9 cellular contexts compared by ENCODE assay signal in genomic region chr19:5036733-5037681, GRCh38.
DNase-seq lines count a peak whose midpoint lies in the region; ATAC-seq and TF ChIP-seq lines count a peak whose summit lies in the region.
"Had no signal": no experiment of that assay in that cellular context is flagged by ENCODE, and none has a peak within 500 bp of the region (broad histone marks: within the 10 kb centered on the region; RNA-seq: fewer than 3 reads in every experiment).

No MANE protein-coding gene starts in this region.

- peaks cover 44% of the 10 kb centered on the region for H3K36me3 ChIP-seq in left ventricle myocardium inferior
- peaks cover 23 to 36% (median 29%) of the 10 kb centered on the region in 3 donors for H3K36me3 ChIP-seq in skeletal muscle tissue (ENCODE audit: control insufficient read depth in 3 of 3, insufficient read depth in 3 of 3, low read length in 3 of 3)

- peak overlapping the region; percentile 36 for H3K4me3 ChIP-seq in left ventricle myocardium inferior
- H3K4me3 ChIP-seq in skeletal muscle tissue (ENCODE audit: low read length in 3 of 3): peak overlapping the region; percentile 30 to 57 (median 49)

- H3K9ac ChIP-seq in skeletal muscle tissue (ENCODE audit: low read depth in 1 of 3, low read length in 3 of 3): peak overlapping the region; percentile 11 to 76 (median 65)

- no peak for ATAC-seq in GM21717 (IDR thresholded peaks at IDR 0.05; ENCODE audit: unreplicated experiment)
- no peak for ATAC-seq in GM19324 (IDR thresholded peaks at IDR 0.05; ENCODE audit: low FRiP score, unreplicated experiment)
- ATAC-seq in activated CD8-positive, alpha-beta T cell treated with anti-CD3 and anti-CD28 coated beads, Interleukin-2, amount 10 ng/mL, durations not matched to agents 7 days and 5 days: no peak

- peaks cover 1% of the 10 kb centered on the region for H3K27me3 Mint-ChIP-seq in HFFc6 (ENCODE audit: insufficient read depth)
- H3K27me3 Mint-ChIP-seq in CD14-positive monocyte (ENCODE audit: low read depth in 3 of 3): peaks cover 0 to 2% (median 1%) of the 10 kb centered on the region in 3 donors
- H3K27me3 Mint-ChIP-seq in activated CD8-positive, alpha-beta T cell treated with anti-CD3 and anti-CD28 coated beads, Interleukin-2, amount 10 ng/mL, durations not matched to agents 7 days and 5 days (ENCODE audit: low read depth): no peaks in the 10 kb centered on the region

- peak; percentile 88 for DNase-seq in HFFc6
- DNase-seq in anterior cingulate cortex (lab: John Stamatoyannopoulos, UW): peak in 53 of 58 donors; percentile 22 to 86 (median 59)
- peak; percentile 52 for DNase-seq in left ventricle myocardium inferior
- no peak for DNase-seq in CD14-positive monocyte (ENCODE audit: low spot score)
- DNase-seq in activated CD8-positive, alpha-beta T cell treated with anti-CD3 and anti-CD28 coated beads, Interleukin-2, amount 10 ng/mL, durations not matched to agents 7 days and 5 days: no peak
- DNase-seq: activated T-cell treated with anti-CD3 and anti-CD28 coated beads, Interleukin-2, amount 50 U/mL, for 1 hour had no signal

- H3K9me3 Mint-ChIP-seq in HFFc6 (no peaks in the 10 kb centered on the region), CD14-positive monocyte (peaks cover 0 to 2% (median 0%) of the 10 kb centered on the region in 7 donors)
- no peaks in the 10 kb centered on the region for H3K9me3 Mint-ChIP-seq in activated CD8-positive, alpha-beta T cell treated with anti-CD3 and anti-CD28 coated beads, Interleukin-2, amount 10 ng/mL, durations not matched to agents 7 days and 5 days (ENCODE audit: insufficient read depth)

- no peaks in the 10 kb centered on the region for H3K9me3 ChIP-seq in left ventricle myocardium inferior (replicated peaks)
- H3K9me3 ChIP-seq in skeletal muscle tissue (ENCODE audit: control insufficient read depth in 3 of 3, low read length in 3 of 3): no peaks in the 10 kb centered on the region

- no peaks in the 10 kb centered on the region for H3K27me3 ChIP-seq in left ventricle myocardium inferior (ENCODE audit: low read depth)
- H3K27me3 ChIP-seq in skeletal muscle tissue (ENCODE audit: control insufficient read depth in 3 of 3, insufficient read depth in 3 of 3, low read length in 3 of 3): no peaks in the 10 kb centered on the region

- H3K27ac ChIP-seq in left ventricle myocardium inferior (replicated peaks) (peak overlapping the region; percentile 50), skeletal muscle tissue (ENCODE audit: low read depth, low read length) (peak overlapping the region; percentile 64)

- peaks cover 62% of the 10 kb centered on the region for H3K4me1 ChIP-seq in left ventricle myocardium inferior
- peaks cover 41 to 64% (median 54%) of the 10 kb centered on the region in 3 donors for H3K4me1 ChIP-seq in skeletal muscle tissue (ENCODE audit: control insufficient read depth in 3 of 3, insufficient read depth in 3 of 3, low read length in 3 of 3)

- intact Hi-C loops in left ventricle myocardium inferior (cut with micrococcal nuclease): no loop called here
- intact Hi-C loops in CD14-positive monocyte (cut with micrococcal nuclease): no loop called here

- H3K4me1 Mint-ChIP-seq in HFFc6 (ENCODE audit: low read depth) (peaks cover 25% of the 10 kb centered on the region), CD14-positive monocyte (peaks cover 8% of the 10 kb centered on the region)
- peaks cover 2% of the 10 kb centered on the region for H3K4me1 Mint-ChIP-seq in activated CD8-positive, alpha-beta T cell treated with anti-CD3 and anti-CD28 coated beads, Interleukin-2, amount 10 ng/mL, durations not matched to agents 7 days and 5 days (ENCODE audit: low read depth)

- CTCF ChIA-PET in activated CD8-positive, alpha-beta T cell treated with anti-CD3 and anti-CD28 coated beads, Interleukin-2, amount 10 ng/mL, durations not matched to agents 7 days and 5 days (lab: Charles Lee): no interaction called here

- peak overlapping the region; percentile 90 for H3K27ac Mint-ChIP-seq in HFFc6
- H3K27ac Mint-ChIP-seq in CD14-positive monocyte: peak overlapping the region in 1 of 7 donors; percentile 51
- H3K27ac Mint-ChIP-seq in activated CD8-positive, alpha-beta T cell treated with anti-CD3 and anti-CD28 coated beads, Interleukin-2, amount 10 ng/mL, durations not matched to agents 7 days and 5 days: no peak overlapping the region

- POLR2A ChIA-PET in activated CD8-positive, alpha-beta T cell treated with anti-CD3 and anti-CD28 coated beads, Interleukin-2, amount 10 ng/mL, durations not matched to agents 7 days and 5 days (lab: Charles Lee): no interaction called here

- peak overlapping the region; percentile 86 for H3K4me3 Mint-ChIP-seq in HFFc6
- no peak overlapping the region for H3K4me3 Mint-ChIP-seq in CD14-positive monocyte
- H3K4me3 Mint-ChIP-seq in activated CD8-positive, alpha-beta T cell treated with anti-CD3 and anti-CD28 coated beads, Interleukin-2, amount 10 ng/mL, durations not matched to agents 7 days and 5 days: no peak overlapping the region

- no peak for TF ChIP-seq CTCF in HFFc6 (IDR thresholded peaks at IDR 0.05)
- TF ChIP-seq CTCF in left ventricle myocardium inferior (IDR thresholded peaks at IDR 0.05; ENCODE audit: borderline replicate concordance): no peak
- no peak for TF ChIP-seq CTCF in CD14-positive monocyte (IDR thresholded peaks at IDR 0.05)

- peaks cover 3% of the 10 kb centered on the region for H3K36me3 Mint-ChIP-seq in HFFc6 (ENCODE audit: low read depth)
- H3K36me3 Mint-ChIP-seq in CD14-positive monocyte: peaks cover 58 to 84% of the 10 kb centered on the region in 2 donors
- H3K36me3 Mint-ChIP-seq in activated CD8-positive, alpha-beta T cell treated with anti-CD3 and anti-CD28 coated beads, Interleukin-2, amount 10 ng/mL, durations not matched to agents 7 days and 5 days (ENCODE audit: low read depth): peaks cover 2% of the 10 kb centered on the region

Comparison
In these comparisons a context has a peak if more than half of its experiments do, and no peak if none do; other contexts are left out.
1. DNase-seq: peak in HFFc6 (single experiment), anterior cingulate cortex (53 of 58) and left ventricle myocardium inferior (single experiment); none in CD14-positive monocyte (single experiment) and activated CD8-positive, alpha-beta T cell treated with anti-CD3 and anti-CD28 coated beads, Interleukin-2, amount 10 ng/mL, durations not matched to agents 7 days and 5 days (single experiment).